1 cellular context compared by ENCODE assay signal in genomic region chr2:130355578-130356431, GRCh38.
A peak's percentile ranks its signal among the peaks of the same experiment; 100 is the strongest.
TF ChIP-seq lines count a peak whose summit lies in the region.

TSS of gene PTPN18 (plus strand) at chr2:130356056. CDS start at chr2:130356108, 52 bp downstream.

TF ChIP-seq in WTC11, 78 proteins besides CTCF, POLR2A, EP300 and RAD21 (continued from another document):
- TF ChIP-seq FOXP1 (CRISPR knock-in tag; IDR thresholded peaks at IDR 0.05; ENCODE audit: borderline replicate concordance), result peak; percentile 61; the same call in 1 of the 2 replicates
- TF ChIP-seq GRHL2 (CRISPR knock-in tag; IDR thresholded peaks at IDR 0.05; ENCODE audit: insufficient replicate concordance, severe bottlenecking), result no peak
- TF ChIP-seq, protein P1, sequence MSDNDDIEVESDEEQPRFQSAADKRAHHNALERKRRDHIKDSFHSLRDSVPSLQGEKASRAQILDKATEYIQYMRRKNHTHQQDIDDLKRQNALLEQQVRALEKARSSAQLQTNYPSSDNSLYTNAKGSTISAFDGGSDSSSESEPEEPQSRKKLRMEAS (CRISPR knock-in tag; IDR thresholded peaks at IDR 0.05), result no peak; the same call in 1 of the 2 replicates
- peak; percentile 69 for TF ChIP-seq TEAD1 (CRISPR knock-in tag; IDR thresholded peaks at IDR 0.05)
- TF ChIP-seq EMX1 (CRISPR knock-in tag; IDR thresholded peaks at IDR 0.05), result no peak
- 0 out of 2 replicates have a peak, but pooled peaks have one; percentile 21 for TF ChIP-seq NFYB (CRISPR knock-in tag; conservative IDR thresholded peaks at IDR 0.05; ENCODE audit: low read depth)
